21 cellular contexts compared by ENCODE assay signal in genomic region chr2:33796511-33796910, GRCh38.
A peak's percentile ranks its signal among the peaks of the same experiment; 100 is the strongest.
DNase-seq lines count a peak whose midpoint lies in the region; ATAC-seq and TF ChIP-seq lines count a peak whose summit lies in the region.
"Had no signal": no experiment of that assay in that cellular context is flagged by ENCODE, and none has a peak within 500 bp of the region (broad histone marks: within the 10 kb centered on the region; RNA-seq: fewer than 3 reads in every experiment).

No MANE protein-coding gene starts in this region.

- no peak overlapping the region for H3K56ac ChIP-seq in IMR-90 (ENCODE audit: extremely low read depth, insufficient read depth, low read length)

- no peak overlapping the region for H3K4ac ChIP-seq in IMR-90 (ENCODE audit: low read depth, low read length)

- H2BK15ac ChIP-seq in IMR-90 (ENCODE audit: low read depth, low read length), result no peak overlapping the region

- 60% methylated on average over 1 of the region's 2 CpGs; no CpG with 5 or more reads in 1 of the 2 experiments for WGBS in IMR-90 (ENCODE audit: extremely low coverage in 2 of 2, insufficient read length in 1 of 2), 2 experiments

- peak; percentile 31 for DNase-seq in EL
- no peak for DNase-seq in IMR-90
- DNase-seq in astrocyte of the hippocampus (ENCODE audit: low read depth, low spot score), result peak; percentile 44
- DNase-seq in RPMI8226, result no peak
- no peak for DNase-seq in PC-3
- DNase-seq: 8988T; ACHN; AML-193; BE2C; CD4-positive, alpha-beta T cell; CD8-positive, alpha-beta memory T cell; DMS53; DMS79 treated with DMSO at 0.1 percent for 48 hours; GDM1; H9 had no signal

- ATAC-seq in IMR-90 (ENCODE audit: low read depth) (peak; percentile 42; the same call in 1 of the 2 replicates), HG03095 (IDR thresholded peaks at IDR 0.05; ENCODE audit: unreplicated experiment) (no peak), PC-3 (no peak)
- ATAC-seq: A549, GM12878, GM23338, HCT116 had no signal

- H3K9me2 ChIP-seq in PC-3 (replicated peaks; ENCODE audit: low read length), result no peaks in the 10 kb centered on the region

- H3K4me1 ChIP-seq in IMR-90 (ENCODE audit: control insufficient read depth, insufficient read depth, low read length), result no peaks in the 10 kb centered on the region
- H3K4me1 ChIP-seq in PC-3 (ENCODE audit: insufficient read depth, low read length), result no peaks in the 10 kb centered on the region
- H3K4me1 ChIP-seq: A549; BE2C; BLaER1 treated with 17β-estradiol and CSF1 and Interleukin-3, amounts not matched to agents 10 nM and 100 nM had no signal

- no peak overlapping the region for H3K9ac ChIP-seq in IMR-90 (ENCODE audit: low read depth, low read length)
- no peak overlapping the region for H3K9ac ChIP-seq in PC-3 (ENCODE audit: low read length)
- H3K9ac ChIP-seq: BLaER1 treated with 17β-estradiol and CSF1 and Interleukin-3, amounts not matched to agents 10 nM and 100 nM had no signal

- BruUV-seq in IMR-90 (replicated peaks; lab: Mats Ljungman, UMichigan) (no TSS peak), PC-3 (replicated peaks; lab: Mats Ljungman, UMichigan) (no TSS peak)

- H3K18ac ChIP-seq in IMR-90 (ENCODE audit: low read depth, low read length), result no peak overlapping the region

- H3K27me3 ChIP-seq in IMR-90 (ENCODE audit: control insufficient read depth, insufficient read depth, low read length) (no peaks in the 10 kb centered on the region), PC-3 (ENCODE audit: low read length) (peaks cover 26% of the 10 kb centered on the region)
- H3K27me3 ChIP-seq: BE2C; BLaER1 treated with 17β-estradiol and CSF1 and Interleukin-3, amounts not matched to agents 10 nM and 100 nM had no signal

- H2AFZ ChIP-seq in IMR-90 (replicated peaks; ENCODE audit: low read length, poor library complexity), result no peak overlapping the region
- no peak overlapping the region for H2AFZ ChIP-seq in PC-3 (ENCODE audit: low read length)

- H4K91ac ChIP-seq in IMR-90 (ENCODE audit: insufficient read depth, low read depth, low read length), result no peak overlapping the region

- dilution Hi-C loops in IMR-90 (cut with HindIII; ENCODE audit: low sequenced_read_pairs, unreplicated experiment), result no loop called here

- H2BK20ac ChIP-seq in IMR-90 (ENCODE audit: low read depth, low read length), result no peak overlapping the region

- H4K5ac ChIP-seq in IMR-90 (ENCODE audit: low read depth, low read length), result no peak overlapping the region

- no peaks in the 10 kb centered on the region for H3K36me3 ChIP-seq in IMR-90 (ENCODE audit: control insufficient read depth, insufficient read depth, low read length)
- H3K36me3 ChIP-seq in PC-3 (ENCODE audit: low read depth, low read length), result no peaks in the 10 kb centered on the region
- H3K36me3 ChIP-seq: BE2C; BLaER1 treated with 17β-estradiol and CSF1 and Interleukin-3, amounts not matched to agents 10 nM and 100 nM had no signal

- no peak overlapping the region for H4K8ac ChIP-seq in IMR-90 (ENCODE audit: low read depth in 2 of 2, low read length in 2 of 2)

- H3K27ac ChIP-seq in IMR-90 (ENCODE audit: insufficient read depth, low read length) (no peak overlapping the region), PC-3 (ENCODE audit: low read length) (no peak overlapping the region)
- H3K27ac ChIP-seq: A549; BLaER1 treated with 17β-estradiol and CSF1 and Interleukin-3, amounts not matched to agents 10 nM and 100 nM had no signal

- no peak overlapping the region for H2AK5ac ChIP-seq in IMR-90 (ENCODE audit: low read depth, low read length)

- no peak for TF ChIP-seq CTCF in IMR-90 (conservative IDR thresholded peaks at IDR 0.05; ENCODE audit: low read depth, low read length)
- no peak for TF ChIP-seq CTCF in PC-3 (conservative IDR thresholded peaks at IDR 0.05; ENCODE audit: low read depth, low read length)

- H3K9me1 ChIP-seq in IMR-90 (ENCODE audit: insufficient read depth, low read length), result no peaks in the 10 kb centered on the region

- no peak overlapping the region for H3K4me3 ChIP-seq in IMR-90 (ENCODE audit: insufficient read depth, low read depth, low read length)
- no peak overlapping the region for H3K4me3 ChIP-seq in PC-3 (ENCODE audit: low read length)
- H3K4me3 ChIP-seq: A549; BLaER1 treated with 17β-estradiol and CSF1 and Interleukin-3, amounts not matched to agents 10 nM and 100 nM; GM12878; GM23338 had no signal

- no peaks in the 10 kb centered on the region for H3K79me2 ChIP-seq in PC-3 (ENCODE audit: low read length)

- intact Hi-C loops in IMR-90 (cut with micrococcal nuclease) (no loop called here), PC-3 (cut with micrococcal nuclease) (no loop called here)

- no peak overlapping the region for H3K4me2 ChIP-seq in IMR-90 (ENCODE audit: low read depth, low read length)
- H3K4me2 ChIP-seq in PC-3 (ENCODE audit: low read length), result no peak overlapping the region
- H3K4me2 ChIP-seq: A549; BLaER1 treated with 17β-estradiol and CSF1 and Interleukin-3, amounts not matched to agents 10 nM and 100 nM; GM23338 had no signal

- no peaks in the 10 kb centered on the region for H4K20me1 ChIP-seq in IMR-90 (ENCODE audit: insufficient read depth, low read length)
- H4K20me1 ChIP-seq in PC-3 (ENCODE audit: low read length), result no peaks in the 10 kb centered on the region
- H4K20me1 ChIP-seq: BLaER1 treated with 17β-estradiol and CSF1 and Interleukin-3, amounts not matched to agents 10 nM and 100 nM had no signal

- H3K14ac ChIP-seq in IMR-90 (replicated peaks; ENCODE audit: low read depth, low read length), result no peak overlapping the region

- no peak overlapping the region for H3K23ac ChIP-seq in IMR-90 (ENCODE audit: low read depth, low read length)

- no peaks in the 10 kb centered on the region for H3K79me1 ChIP-seq in IMR-90 (ENCODE audit: low read depth in 1 of 2, low read length in 2 of 2)

- POLR2A ChIA-PET in IMR-90 (lab: Charles Lee; ENCODE audit: unreplicated experiment), result no interaction called here
- POLR2A ChIA-PET in PC-3 (lab: Charles Lee; ENCODE audit: unreplicated experiment), result no interaction called here

- no peaks in the 10 kb centered on the region for H3K9me3 ChIP-seq in IMR-90 (ENCODE audit: control insufficient read depth, insufficient read depth, low read length)
- H3K9me3 ChIP-seq in PC-3 (ENCODE audit: low read length), result no peaks in the 10 kb centered on the region
- H3K9me3 ChIP-seq: BE2C had no signal

- no peak overlapping the region for H2AK9ac ChIP-seq in IMR-90 (replicated peaks; ENCODE audit: low read depth, low read length, poor library complexity)

- TF ChIP-seq POLR2A in IMR-90 (IDR thresholded peaks at IDR 0.05; ENCODE audit: low read depth, low read length), result no peak

- TF ChIP-seq RAD21 in IMR-90 (IDR thresholded peaks at IDR 0.05; ENCODE audit: low read length), result no peak

- in situ Hi-C loops in IMR-90 (cut with MboI; ENCODE audit: low sequenced_read_pairs), result no loop called here

- CTCF ChIA-PET in IMR-90 (lab: Yijun Ruan, JAX), result no interaction called here
- CTCF ChIA-PET in PC-3 (lab: Charles Lee), result no interaction called here

- no peaks in the 10 kb centered on the region for H3F3A ChIP-seq in PC-3 (ENCODE audit: low read length, unreplicated experiment)

- no peak overlapping the region for H2BK5ac ChIP-seq in IMR-90 (ENCODE audit: low read depth, low read length, poor library complexity, severe bottlenecking)

- H2BK120ac ChIP-seq in IMR-90 (ENCODE audit: low read depth, low read length), result no peak overlapping the region

TF ChIP-seq in IMR-90, 13 proteins besides CTCF, POLR2A, EP300 and RAD21:
- TF ChIP-seq RCOR1 (IDR thresholded peaks at IDR 0.05; ENCODE audit: insufficient replicate concordance, low read length) (no peak), USF2 (IDR thresholded peaks at IDR 0.05; ENCODE audit: low read depth, low read length) (no peak), NFE2L2 (IDR thresholded peaks at IDR 0.05; ENCODE audit: low read depth, low read length) (no peak), RFX5 (IDR thresholded peaks at IDR 0.05; ENCODE audit: low read depth, low read length) (no peak), MAZ (IDR thresholded peaks at IDR 0.05; ENCODE audit: borderline replicate concordance, low read depth, low read length) (no peak), MAFK (IDR thresholded peaks at IDR 0.05; ENCODE audit: low read depth, low read length) (no peak), MXI1 (IDR thresholded peaks at IDR 0.05; ENCODE audit: borderline replicate concordance, low read depth, low read length) (no peak), CHD1 (IDR thresholded peaks at IDR 0.05; ENCODE audit: low read depth, low read length) (no peak), FOS (IDR thresholded peaks at IDR 0.05; ENCODE audit: low read depth, low read length) (no peak), CEBPB (IDR thresholded peaks at IDR 0.05; ENCODE audit: low read depth, low read length) (no peak), BHLHE40 (IDR thresholded peaks at IDR 0.05; ENCODE audit: low read depth, low read length) (no peak), SMC3 (IDR thresholded peaks at IDR 0.05; ENCODE audit: low read depth, low read length) (no peak)
- TF ChIP-seq, protein P1, sequence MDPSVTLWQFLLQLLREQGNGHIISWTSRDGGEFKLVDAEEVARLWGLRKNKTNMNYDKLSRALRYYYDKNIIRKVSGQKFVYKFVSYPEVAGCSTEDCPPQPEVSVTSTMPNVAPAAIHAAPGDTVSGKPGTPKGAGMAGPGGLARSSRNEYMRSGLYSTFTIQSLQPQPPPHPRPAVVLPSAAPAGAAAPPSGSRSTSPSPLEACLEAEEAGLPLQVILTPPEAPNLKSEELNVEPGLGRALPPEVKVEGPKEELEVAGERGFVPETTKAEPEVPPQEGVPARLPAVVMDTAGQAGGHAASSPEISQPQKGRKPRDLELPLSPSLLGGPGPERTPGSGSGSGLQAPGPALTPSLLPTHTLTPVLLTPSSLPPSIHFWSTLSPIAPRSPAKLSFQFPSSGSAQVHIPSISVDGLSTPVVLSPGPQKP (IDR thresholded peaks at IDR 0.05; ENCODE audit: borderline replicate concordance, low read depth, low read length), result no peak

Comparison
In these comparisons a context has a peak if more than half of its experiments do, and no peak if none do; other contexts are left out.
1. DNase-seq: peak in EL (single experiment) and astrocyte of the hippocampus (single experiment); none in IMR-90 (single experiment), RPMI8226 (single experiment) and PC-3 (single experiment).